8 cellular contexts compared by ENCODE assay signal in genomic region chr14:96567289-96567899, GRCh38.
DNase-seq lines count a peak whose midpoint lies in the region; ATAC-seq and TF ChIP-seq lines count a peak whose summit lies in the region.

No MANE protein-coding gene starts in this region.

- TF ChIP-seq CTCF in Calu3 (IDR thresholded peaks at IDR 0.05; ENCODE audit: unreplicated experiment): peak; percentile 35
- TF ChIP-seq CTCF in colonic mucosa (IDR thresholded peaks at IDR 0.05): peak; percentile 23

- DNase-seq in Calu3: peak; percentile 13
- peak; percentile 38 to 66 for DNase-seq in NCI-H446 (lab: John Stamatoyannopoulos, UW)
- no peak for DNase-seq in colonic mucosa
- DNase-seq in naive B cell: no peak
- no peak for DNase-seq in NCI-H1048 (lab: John Stamatoyannopoulos, UW)

- H3K4me3 ChIP-seq in colonic mucosa: no peak overlapping the region

- H3K27me3 Mint-ChIP-seq in Calu3 (ENCODE audit: unreplicated experiment) (no peaks in the 10 kb centered on the region), naive B cell (no peaks in the 10 kb centered on the region)

- CTCF ChIA-PET in Calu3 (lab: Charles Lee): interaction anchor here (0.7 to 1.0 kb wide), 2 partner anchors 174 to 460 kb away, joined by 3 read pairs; no protein-coding TSS in a partner anchor

- BruUV-seq in Calu3 (replicated peaks; lab: Mats Ljungman, UMichigan): no TSS peak

- no peaks in the 10 kb centered on the region for H3K27me3 ChIP-seq in colonic mucosa

- no peaks in the 10 kb centered on the region for H3K36me3 ChIP-seq in colonic mucosa

- H3K27ac Mint-ChIP-seq in Calu3 (ENCODE audit: unreplicated experiment) (no peak overlapping the region), naive B cell (peak overlapping the region in 1 of 6 donors; percentile 30)

- ATAC-seq in GM21529 (IDR thresholded peaks at IDR 0.05; ENCODE audit: unreplicated experiment) (peak; percentile 79), naive B cell (ENCODE audit: low read depth in 2 of 2) (peak; percentile 50 to 51), GM18867 (IDR thresholded peaks at IDR 0.05; ENCODE audit: unreplicated experiment) (no peak), HG02610 (IDR thresholded peaks at IDR 0.05; ENCODE audit: unreplicated experiment) (no peak)

- H3K9me3 Mint-ChIP-seq in Calu3 (ENCODE audit: low read depth, unreplicated experiment) (no peaks in the 10 kb centered on the region), naive B cell (no peaks in the 10 kb centered on the region)

- H3K9me3 ChIP-seq in colonic mucosa: no peaks in the 10 kb centered on the region

- no peak overlapping the region for H3K27ac ChIP-seq in colonic mucosa

- intact Hi-C loops in Calu3 (cut with micrococcal nuclease; ENCODE audit: unreplicated experiment): no loop called here
- intact Hi-C loops in colonic mucosa (cut with DNase I): loop anchor here (5.0 kb wide), 1 partner anchor 175 kb away; no protein-coding TSS in a partner anchor

- no peak overlapping the region for H3K9ac ChIP-seq in colonic mucosa (ENCODE audit: low read depth in 2 of 2, low read length in 2 of 2)

- H3K36me3 Mint-ChIP-seq in Calu3 (ENCODE audit: insufficient read depth, unreplicated experiment): peaks cover 30% of the 10 kb centered on the region
- peaks cover 5 to 19% of the 10 kb centered on the region in 2 donors for H3K36me3 Mint-ChIP-seq in naive B cell

- no peaks in the 10 kb centered on the region for H3K4me1 ChIP-seq in colonic mucosa

- H3K4me1 Mint-ChIP-seq in Calu3 (ENCODE audit: low read depth, unreplicated experiment) (no peaks in the 10 kb centered on the region), naive B cell (peaks cover 0 to 3% (median 0%) of the 10 kb centered on the region in 3 donors)

- H3K4me3 Mint-ChIP-seq in Calu3 (ENCODE audit: low read depth, unreplicated experiment): no peak overlapping the region
- no peak overlapping the region for H3K4me3 Mint-ChIP-seq in naive B cell

Comparison
In these comparisons a context has a peak if more than half of its experiments do, and no peak if none do; other contexts are left out.
1. DNase-seq: peak in Calu3 (single experiment) and NCI-H446 (2 of 2); none in colonic mucosa (single experiment), naive B cell (single experiment) and NCI-H1048 (single experiment).
2. ATAC-seq: peak in GM21529 (single experiment) and naive B cell (2 of 2); none in GM18867 (single experiment) and HG02610 (single experiment).